18 cellular contexts compared by ENCODE assay signal in genomic region chr6:128494440-128494839, GRCh38. TPM values are rescaled to one million over a fixed set of nuclear protein-coding genes. Genes with fewer than 3 reads are reported as not detected.
DNase-seq lines count a peak whose midpoint lies in the region; ATAC-seq and TF ChIP-seq lines count a peak whose summit lies in the region.
"Had no signal": no experiment of that assay in that cellular context is flagged by ENCODE, and none has a peak within 500 bp of the region (broad histone marks: within the 10 kb centered on the region; RNA-seq: fewer than 3 reads in every experiment).

No MANE protein-coding gene starts in this region.

- WGBS in mesendoderm (ENCODE audit: extremely low coverage, insufficient coverage, low lambda C conversion rate), result no CpG with 5 or more reads among the region's 5 CpGs

- peak overlapping the region in 9 of 11 experiments; percentile 19 to 56 (median 39); a peak in 9 of 22 replicates for H3K9ac ChIP-seq in BLaER1 treated with 17β-estradiol and CSF1 and Interleukin-3, amounts not matched to agents 10 nM and 100 nM
- no peak overlapping the region for H3K9ac ChIP-seq in mesendoderm (ENCODE audit: low read length)

- no peak for ATAC-seq in HG03159 (IDR thresholded peaks at IDR 0.05; ENCODE audit: unreplicated experiment)

- H3K4ac ChIP-seq in mesendoderm (ENCODE audit: low read depth, low read length), result no peak overlapping the region

- H2BK120ac ChIP-seq in mesendoderm (ENCODE audit: low read depth, low read length), result no peak overlapping the region

- H3K79me2 ChIP-seq in mesendoderm (ENCODE audit: control insufficient read depth, insufficient read depth, low read length), result peaks cover 9% of the 10 kb centered on the region

- DNase-seq in HEK293T (ENCODE audit: extremely low spot score) (no peak), chondrocyte (ENCODE audit: low spot score) (no peak), mesendoderm (peak; percentile 49), DMS114 treated with DMSO at 0.1 percent for 48 hours (lab: John Stamatoyannopoulos, UW; ENCODE audit: unreplicated experiment) (no peak), NCI-H2196 treated with DMSO at 0.1 percent for 48 hours (lab: John Stamatoyannopoulos, UW; ENCODE audit: unreplicated experiment) (no peak), NCI-H128 (lab: John Stamatoyannopoulos, UW; ENCODE audit: unreplicated experiment) (no peak)
- DNase-seq: activated B cell treated with CpG ODN at 0.5 μM for 24 hours; Caco-2; effector memory CD4-positive, alpha-beta T cell; GOT3; NCI-H1417 treated with DMSO at 0.1 percent for 48 hours; nucleus accumbens; stimulated activated CD4-positive, alpha-beta T cell treated with anti-CD3 and anti-CD28 coated beads, Interleukin-4, amount 100 ng/mL, for 24 hours had no signal

- no peak for TF ChIP-seq CTCF in chondrocyte (IDR thresholded peaks at IDR 0.05)

- no peaks in the 10 kb centered on the region for H3K9me3 Mint-ChIP-seq in chondrocyte (ENCODE audit: low read depth)
- H3K9me3 Mint-ChIP-seq: activated B cell treated with CpG ODN at 0.5 μM for 24 hours had no signal

- no peak overlapping the region for H3K4me3 Mint-ChIP-seq in chondrocyte (ENCODE audit: unreplicated experiment)
- H3K4me3 Mint-ChIP-seq: activated B cell treated with CpG ODN at 0.5 μM for 24 hours had no signal

- CTCF ChIA-PET in HEK293T (lab: Yijun Ruan, JAX), result interaction anchor here (0.6 kb wide), 2 partner anchors 147 to 659 kb away, joined by 3 read pairs; no protein-coding TSS in a partner anchor

- peak overlapping the region; percentile 30 for H3K27ac Mint-ChIP-seq in chondrocyte (ENCODE audit: unreplicated experiment)
- H3K27ac Mint-ChIP-seq: activated B cell treated with CpG ODN at 0.5 μM for 24 hours had no signal

- H4K20me1 ChIP-seq in BLaER1 treated with 17β-estradiol and CSF1 and Interleukin-3, amounts not matched to agents 10 nM and 100 nM, result no peaks in the 10 kb centered on the region

- H2AK5ac ChIP-seq in mesendoderm (ENCODE audit: low read length), result no peak overlapping the region

- H3K23ac ChIP-seq in mesendoderm (ENCODE audit: low read length), result no peak overlapping the region

- no peak overlapping the region for H3K18ac ChIP-seq in mesendoderm (ENCODE audit: low read length)

- H3K36me3 Mint-ChIP-seq in chondrocyte (ENCODE audit: low read depth), result no peaks in the 10 kb centered on the region

- no peak overlapping the region for H2BK15ac ChIP-seq in mesendoderm (replicated peaks; ENCODE audit: low read depth)

- peaks cover 65% of the 10 kb centered on the region for H3K4me1 Mint-ChIP-seq in chondrocyte (ENCODE audit: low read depth)
- H3K4me1 Mint-ChIP-seq: activated B cell treated with CpG ODN at 0.5 μM for 24 hours had no signal

- H3K4me2 ChIP-seq in BLaER1 treated with 17β-estradiol and CSF1 and Interleukin-3, amounts not matched to agents 10 nM and 100 nM, result peak overlapping the region; percentile 49 to 85 (median 67)
- no peak overlapping the region for H3K4me2 ChIP-seq in mesendoderm (ENCODE audit: low read length)
- H3K4me2 ChIP-seq: hepatocyte had no signal

- POLR2A ChIA-PET in HEK293T (lab: Yijun Ruan, JAX), result no interaction called here

- H3K4me1 ChIP-seq in BLaER1 treated with 17β-estradiol and CSF1 and Interleukin-3, amounts not matched to agents 10 nM and 100 nM, result peaks cover 25 to 61% (median 50%) of the 10 kb centered on the region in 10 experiments
- peaks cover 13% of the 10 kb centered on the region for H3K4me1 ChIP-seq in mesendoderm (ENCODE audit: control insufficient read depth, low read depth, low read length)

- no peak overlapping the region for H4K5ac ChIP-seq in mesendoderm (ENCODE audit: low read length)

- peaks cover 9% of the 10 kb centered on the region for H3K79me1 ChIP-seq in mesendoderm (ENCODE audit: low read length)

- peak overlapping the region in 3 of 10 experiments; percentile 8 to 24 (median 19); a peak in 4 of 20 replicates for H3K4me3 ChIP-seq in BLaER1 treated with 17β-estradiol and CSF1 and Interleukin-3, amounts not matched to agents 10 nM and 100 nM
- H3K4me3 ChIP-seq in mesendoderm (ENCODE audit: low read length), result no peak overlapping the region
- H3K4me3 ChIP-seq: cardiac muscle cell, hepatocyte, suprapubic skin had no signal

- peak overlapping the region in 7 of 11 experiments; percentile 27 to 69 (median 48); a peak in 12 of 22 replicates for H3K27ac ChIP-seq in BLaER1 treated with 17β-estradiol and CSF1 and Interleukin-3, amounts not matched to agents 10 nM and 100 nM
- no peak overlapping the region for H3K27ac ChIP-seq in mesendoderm (ENCODE audit: low read depth, low read length)
- H3K27ac ChIP-seq: cardiac muscle cell, hepatocyte, suprapubic skin had no signal

- no peaks in the 10 kb centered on the region for H3K9me3 ChIP-seq in BLaER1 treated with 17β-estradiol and CSF1 and Interleukin-3, amounts not matched to agents 10 nM and 100 nM (replicated peaks in 1 of 11)
- H3K9me3 ChIP-seq: Caco-2, suprapubic skin had no signal

- H3K56ac ChIP-seq in mesendoderm (ENCODE audit: low read length), result no peak overlapping the region

- no peaks in the 10 kb centered on the region for H3K27me3 Mint-ChIP-seq in chondrocyte (ENCODE audit: low read depth)
- H3K27me3 Mint-ChIP-seq: activated B cell treated with CpG ODN at 0.5 μM for 24 hours had no signal

- H4K8ac ChIP-seq in mesendoderm (ENCODE audit: low read depth, low read length), result no peak overlapping the region

- H3K27me3 ChIP-seq in BLaER1 treated with 17β-estradiol and CSF1 and Interleukin-3, amounts not matched to agents 10 nM and 100 nM, result no peaks in the 10 kb centered on the region
- no peaks in the 10 kb centered on the region for H3K27me3 ChIP-seq in mesendoderm (ENCODE audit: insufficient read depth, low read length, poor library complexity)
- H3K27me3 ChIP-seq: cardiac muscle cell, hepatocyte, suprapubic skin had no signal

- no peaks in the 10 kb centered on the region for H3K36me3 ChIP-seq in BLaER1 treated with 17β-estradiol and CSF1 and Interleukin-3, amounts not matched to agents 10 nM and 100 nM
- H3K36me3 ChIP-seq in mesendoderm (ENCODE audit: control insufficient read depth, insufficient read depth, low read length), result no peaks in the 10 kb centered on the region
- H3K36me3 ChIP-seq: suprapubic skin had no signal

- H2BK5ac ChIP-seq in mesendoderm (ENCODE audit: low read length), result no peak overlapping the region

TF ChIP-seq in HEK293T, 16 proteins besides CTCF, POLR2A, EP300 and RAD21:
- TF ChIP-seq PKNOX1 (IDR thresholded peaks at IDR 0.05) (peak; percentile 87), L3MBTL2 (conservative IDR thresholded peaks at IDR 0.05) (no peak), CTBP1 (IDR thresholded peaks at IDR 0.05; ENCODE audit: borderline replicate concordance) (peak; percentile 49; the same call in 1 of the 2 replicates), ZNF384 (IDR thresholded peaks at IDR 0.05) (peak; percentile 84), NFRKB (IDR thresholded peaks at IDR 0.05) (no peak)

RNA-seq across cellular contexts. Expression of gene PTPRK, which starts 26.0 kb away (rescaled TPM):
- 63.3 to 69.9 TPM (median 67.0 TPM) in 3 replicates for total RNA-seq in chondrocyte
- 29.3 TPM for polyA plus RNA-seq in mesendoderm (2013, experiment 1 of 2)
- 30.0 TPM for polyA plus RNA-seq in mesendoderm (2013, experiment 2 of 2)
